16 cellular contexts compared by ENCODE assay signal in the genomic region with DNA sequence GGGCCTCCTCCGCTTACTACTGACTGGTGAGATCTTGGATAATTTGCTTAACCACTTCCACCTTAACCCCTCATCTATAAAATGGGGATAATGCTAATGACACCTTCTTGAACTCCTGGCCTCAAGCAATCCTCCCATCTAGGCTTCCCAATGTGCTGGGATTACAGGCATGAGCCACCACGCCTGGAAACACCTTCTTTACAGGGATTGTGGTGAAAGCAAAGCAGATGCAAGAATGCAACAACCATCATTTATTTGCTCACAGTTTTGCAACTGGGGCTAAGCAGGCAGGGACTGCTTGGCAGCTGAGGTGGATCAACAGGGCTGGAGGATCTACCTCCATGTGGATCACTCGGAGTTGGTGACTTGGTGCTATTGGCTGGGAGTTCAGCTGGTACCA.
DNase-seq lines count a peak whose midpoint lies in the region; ATAC-seq and TF ChIP-seq lines count a peak whose summit lies in the region.
"Had no signal": no experiment of that assay in that cellular context is flagged by ENCODE, and none has a peak within 500 bp of the region (broad histone marks: within the 10 kb centered on the region; RNA-seq: fewer than 3 reads in every experiment).

No MANE protein-coding gene starts in this region.

- H3K27me3 Mint-ChIP-seq in T-cell = peaks cover 30 to 32% of the 10 kb centered on the region in 2 donors

- no peaks in the 10 kb centered on the region for H3K27me3 ChIP-seq in ascending aorta
- no peaks in the 10 kb centered on the region for H3K27me3 ChIP-seq in spleen (replicated peaks in 1 of 7)
- H3K27me3 ChIP-seq: BE2C had no signal

- 88 to 94% (median 92%) methylated on average over 3 of the region's 3 CpGs for WGBS in spleen, 5 donors

- H3K36me3 Mint-ChIP-seq in T-cell = no peaks in the 10 kb centered on the region

- H3K4me1 ChIP-seq in ascending aorta (peaks cover 15 to 16% of the 10 kb centered on the region in 2 donors), spleen (peaks cover 3 to 34% (median 8%) of the 10 kb centered on the region in 6 donors)
- H3K4me1 ChIP-seq: BE2C had no signal

- intact Hi-C loops in ascending aorta (cut with DNase I) = loop anchor here (5.0 kb wide), 2 partner anchors 69 to 189 kb away; no protein-coding TSS in a partner anchor
- intact Hi-C loops in spleen (cut with DNase I; ENCODE audit: low total_unique reads) = loop anchor here (10.0 kb wide), 1 partner anchor 106 kb away; no protein-coding TSS in a partner anchor

- no peaks in the 10 kb centered on the region for H3K9me3 Mint-ChIP-seq in T-cell
- H3K9me3 Mint-ChIP-seq: activated CD4-positive, alpha-beta T cell treated with anti-CD3 and anti-CD28 coated beads, Interleukin-2, amount 10 ng/mL, durations not matched to agents 24 days and 14 days; activated T-cell treated with anti-CD3 and anti-CD28 coated beads, Interleukin-2, amount 50 U/mL, for 4 hours had no signal

- TF ChIP-seq CTCF in ascending aorta (IDR thresholded peaks at IDR 0.05) = no peak
- TF ChIP-seq CTCF in spleen (IDR thresholded peaks at IDR 0.05 in 8 of 11, conservative IDR thresholded peaks at IDR 0.05 in 3 of 11) = no peak

- no peak for ATAC-seq in T-cell (replicated peaks in 1 of 4)
- ATAC-seq in GM19351 (IDR thresholded peaks at IDR 0.05; ENCODE audit: unreplicated experiment) = no peak
- no peak for ATAC-seq in HG03135 (IDR thresholded peaks at IDR 0.05; ENCODE audit: unreplicated experiment)
- ATAC-seq: activated T-cell treated with anti-CD3 and anti-CD28 coated beads, Interleukin-2, amount 50 U/mL, for 4 hours; GM12878; left lobe of liver had no signal

- H3K27ac ChIP-seq in ascending aorta = peak overlapping the region; percentile 32 to 47
- H3K27ac ChIP-seq in spleen = peak overlapping the region in 6 of 8 donors; percentile 32 to 70 (median 64)

- no peaks in the 10 kb centered on the region for H3K9me3 ChIP-seq in ascending aorta
- H3K9me3 ChIP-seq in spleen = no peaks in the 10 kb centered on the region
- H3K9me3 ChIP-seq: BE2C had no signal

- H3K4me3 Mint-ChIP-seq in T-cell = no peak overlapping the region
- H3K4me3 Mint-ChIP-seq: activated CD4-positive, alpha-beta T cell treated with anti-CD3 and anti-CD28 coated beads, Interleukin-2, amount 10 ng/mL, durations not matched to agents 24 days and 14 days; activated T-cell treated with anti-CD3 and anti-CD28 coated beads, Interleukin-2, amount 50 U/mL, for 4 hours had no signal

- no peak for TF ChIP-seq POLR2A in spleen (IDR thresholded peaks at IDR 0.05)

- CTCF ChIA-PET in T-cell (lab: Charles Lee) = interaction anchor here (0.6 to 1.0 kb wide), 2 partner anchors 217 to 283 kb away, joined by 3 to 5 read pairs; no protein-coding TSS in a partner anchor

- H3K27ac Mint-ChIP-seq in T-cell = no peak overlapping the region
- H3K27ac Mint-ChIP-seq: activated CD4-positive, alpha-beta T cell treated with anti-CD3 and anti-CD28 coated beads, Interleukin-2, amount 10 ng/mL, durations not matched to agents 24 days and 14 days had no signal

- peaks cover 0 to 4% (median 0%) of the 10 kb centered on the region in 3 donors for H3K4me1 Mint-ChIP-seq in T-cell
- H3K4me1 Mint-ChIP-seq: activated CD4-positive, alpha-beta T cell treated with anti-CD3 and anti-CD28 coated beads, Interleukin-2, amount 10 ng/mL, durations not matched to agents 24 days and 14 days had no signal

- H3K36me3 ChIP-seq in ascending aorta = no peaks in the 10 kb centered on the region
- H3K36me3 ChIP-seq in spleen = no peaks in the 10 kb centered on the region
- H3K36me3 ChIP-seq: BE2C had no signal

- DNase-seq in ELF-1 (ENCODE audit: low read depth, low spot score) = peak; percentile 50
- no peak for DNase-seq in ascending aorta (ENCODE audit: low spot score in 2 of 2)
- peak; percentile 10 for DNase-seq in kidney tubule cell (ENCODE audit: low spot score)
- DNase-seq in spleen = no peak
- no peak for DNase-seq in T-cell
- no peak for DNase-seq in RPMI8226
- DNase-seq: activated CD4-positive, alpha-beta T cell treated with anti-CD3 and anti-CD28 coated beads, Interleukin-2, amount 10 ng/mL, durations not matched to agents 24 days and 14 days; activated T-cell treated with anti-CD3 and anti-CD28 coated beads, Interleukin-2, amount 50 U/mL, for 4 hours; BE2C; NCI-H187 treated with DMSO at 0.1 percent for 48 hours; NCI-H524 treated with DMSO at 0.1 percent for 48 hours; stimulated activated CD4-positive, alpha-beta T cell treated with anti-CD3 and anti-CD28 coated beads, Interleukin-15, amount 100 ng/mL, for 24 hours had no signal

- H3K4me3 ChIP-seq in ascending aorta (no peak overlapping the region), spleen (no peak overlapping the region)
- H3K4me3 ChIP-seq: GM12878 had no signal

- POLR2A ChIA-PET in T-cell (lab: Charles Lee) = no interaction called here

Comparison
In these comparisons a context has a peak if more than half of its experiments do, and no peak if none do; other contexts are left out.
1. DNase-seq: peak in ELF-1 (single experiment) and kidney tubule cell (single experiment); none in ascending aorta (0 of 2), spleen (single experiment), T-cell (0 of 34) and RPMI8226 (single experiment).